In the genomic region with DNA sequence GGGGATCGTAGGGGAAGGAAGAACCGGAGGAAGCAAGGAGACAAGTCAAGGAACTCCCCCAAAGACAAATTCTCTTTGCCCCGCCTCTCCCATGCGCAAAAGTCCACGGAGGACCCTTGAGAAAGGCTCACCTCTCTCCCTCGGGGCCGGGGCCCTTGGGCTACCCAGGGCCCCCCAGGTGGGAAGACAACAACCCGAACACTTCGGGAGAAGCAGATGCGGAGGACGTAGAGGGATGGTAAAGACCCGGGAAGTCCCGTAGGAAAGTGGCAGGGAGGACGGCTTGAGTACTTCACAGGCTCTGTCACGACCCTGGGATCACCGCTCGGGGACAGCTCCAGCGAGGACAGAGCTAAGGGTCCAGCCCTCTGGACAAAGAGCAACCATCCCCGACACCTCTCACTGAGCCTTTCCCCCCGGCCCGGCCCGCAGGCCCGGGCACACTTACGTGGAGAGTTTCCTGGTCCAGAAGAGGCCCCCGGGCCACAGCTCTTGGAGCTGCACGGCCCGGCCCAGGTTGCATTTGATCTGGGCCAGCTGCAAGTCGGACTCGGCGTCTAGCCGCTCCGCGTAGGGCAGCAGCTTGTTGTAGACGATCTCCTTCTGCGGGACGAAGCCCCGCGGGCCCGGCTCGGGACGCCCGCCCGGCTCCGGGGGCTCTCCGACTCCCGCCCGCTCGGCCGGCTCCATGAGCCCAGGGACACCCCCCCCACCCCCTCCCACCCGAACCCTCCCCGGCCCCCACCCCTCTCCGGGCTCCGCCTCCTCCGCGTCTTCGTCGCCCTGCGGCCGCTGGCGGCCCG, we compare ENCODE assay signal across 8 cellular contexts. TPM values are rescaled to one million over a fixed set of nuclear protein-coding genes. Genes with fewer than 3 reads are reported as not detected.
A peak's percentile ranks its signal among the peaks of the same experiment; 100 is the strongest.
DNase-seq lines count a peak whose midpoint lies in the region; ATAC-seq and TF ChIP-seq lines count a peak whose summit lies in the region.

No MANE protein-coding gene starts in this region.

- H3K36me3 ChIP-seq in muscle layer of duodenum (ENCODE audit: control insufficient read depth in 1 of 2, insufficient read depth in 2 of 2, low read length in 2 of 2): peaks cover 0 to 27% of the 10 kb centered on the region in 2 donors
- H3K36me3 ChIP-seq in upper lobe of right lung: peaks cover 10% of the 10 kb centered on the region

- no peaks in the 10 kb centered on the region for H3K9me3 Mint-ChIP-seq in activated CD4-positive, alpha-beta memory T cell treated with anti-CD3 and anti-CD28 coated beads for 36 hours

- intact Hi-C loops in activated CD4-positive, alpha-beta memory T cell treated with anti-CD3 and anti-CD28 coated beads for 36 hours (cut with micrococcal nuclease): loop anchor here (2.0 to 5.0 kb wide), 3 partner anchors 145 to 1082 kb away; partner anchors contain the start of genes ACYP2, ASB3, ERLEC1 and RTN4
- intact Hi-C loops in upper lobe of right lung (cut with DNase I): no loop called here

- H3K27ac Mint-ChIP-seq in activated CD4-positive, alpha-beta memory T cell treated with anti-CD3 and anti-CD28 coated beads for 36 hours: peak overlapping the region; percentile 54

- POLR2A ChIA-PET in activated CD4-positive, alpha-beta memory T cell treated with anti-CD3 and anti-CD28 coated beads for 36 hours (lab: Charles Lee): interaction anchor here (0.5 to 2.7 kb wide), 10 partner anchors 24 to 1549 kb away, joined by 3 to 15 read pairs (median 4); partner anchors contain the start of genes ACYP2, CFAP36 and CHAC2

- no peaks in the 10 kb centered on the region for H3K27me3 Mint-ChIP-seq in activated CD4-positive, alpha-beta memory T cell treated with anti-CD3 and anti-CD28 coated beads for 36 hours

- H3K4me3 Mint-ChIP-seq in activated CD4-positive, alpha-beta memory T cell treated with anti-CD3 and anti-CD28 coated beads for 36 hours: peak overlapping the region; percentile 80

- ATAC-seq in HG02678 (IDR thresholded peaks at IDR 0.05; ENCODE audit: unreplicated experiment) (peak; percentile 29), esophagus mucosa (peak; percentile 51), upper lobe of right lung (peak; percentile 63)

- peak in 4 of 6 experiments; percentile 10 to 52 (median 38) for DNase-seq in stimulated activated naive CD4-positive, alpha-beta T cell (lab: John Stamatoyannopoulos, UW)
- DNase-seq in stimulated activated naive CD4-positive, alpha-beta T cell treated with Interleukin-2 at 50 U/mL for 16 hours (lab: John Stamatoyannopoulos, UW): no peak
- peak; percentile 70 for DNase-seq in NAMALWA (ENCODE audit: low spot score)
- peak; percentile 32 for DNase-seq in activated CD4-positive, alpha-beta memory T cell treated with anti-CD3 and anti-CD28 coated beads for 36 hours
- DNase-seq in upper lobe of right lung: no peak

- CTCF ChIA-PET in activated CD4-positive, alpha-beta memory T cell treated with anti-CD3 and anti-CD28 coated beads for 36 hours (lab: Charles Lee): interaction anchor here (0.6 to 1.2 kb wide), 3 partner anchors 83 to 137 kb away, joined by 3 to 4 read pairs (median 3); no protein-coding TSS in a partner anchor

- H3K4me1 Mint-ChIP-seq in activated CD4-positive, alpha-beta memory T cell treated with anti-CD3 and anti-CD28 coated beads for 36 hours (ENCODE audit: low read depth): peaks cover 38% of the 10 kb centered on the region

- peak overlapping the region; percentile 85 to 90 for H3K4me3 ChIP-seq in muscle layer of duodenum (ENCODE audit: low read depth in 1 of 2, low read length in 2 of 2)
- peak overlapping the region; percentile 97 for H3K4me3 ChIP-seq in upper lobe of right lung

- H3K9me3 ChIP-seq in muscle layer of duodenum (ENCODE audit: control insufficient read depth in 1 of 2, low read length in 2 of 2): no peaks in the 10 kb centered on the region
- no peaks in the 10 kb centered on the region for H3K9me3 ChIP-seq in upper lobe of right lung

- H3K27me3 ChIP-seq in muscle layer of duodenum (ENCODE audit: low read depth, low read length): no peaks in the 10 kb centered on the region
- no peaks in the 10 kb centered on the region for H3K27me3 ChIP-seq in upper lobe of right lung

- H3K27ac ChIP-seq in muscle layer of duodenum (ENCODE audit: low read length): peak overlapping the region; percentile 95
- peak overlapping the region; percentile 97 for H3K27ac ChIP-seq in upper lobe of right lung

- H3K36me3 Mint-ChIP-seq in activated CD4-positive, alpha-beta memory T cell treated with anti-CD3 and anti-CD28 coated beads for 36 hours: peaks cover 9% of the 10 kb centered on the region

- H3K4me1 ChIP-seq in muscle layer of duodenum (ENCODE audit: control insufficient read depth in 1 of 2, insufficient read depth in 2 of 2, low read length in 2 of 2): peaks cover 10 to 20% of the 10 kb centered on the region in 2 donors
- H3K4me1 ChIP-seq in upper lobe of right lung: peaks cover 31% of the 10 kb centered on the region

- no peak for TF ChIP-seq CTCF in upper lobe of right lung (IDR thresholded peaks at IDR 0.05)

RNA-seq across cellular contexts. Expression of gene PSME4, which starts 0.5 kb away (rescaled TPM):
- total RNA-seq in activated CD4-positive, alpha-beta memory T cell treated with anti-CD3 and anti-CD28 coated beads for 36 hours: 10 to 100 TPM; 35.2 to 36.9 TPM
- total RNA-seq in esophagus mucosa: 43.3 TPM
- total RNA-seq in upper lobe of right lung: 44.5 TPM

Comparison
In these comparisons a context has a peak if more than half of its experiments do, and no peak if none do; other contexts are left out.
1. DNase-seq: peak in stimulated activated naive CD4-positive, alpha-beta T cell (4 of 6), NAMALWA (single experiment) and activated CD4-positive, alpha-beta memory T cell treated with anti-CD3 and anti-CD28 coated beads for 36 hours (single experiment); none in stimulated activated naive CD4-positive, alpha-beta T cell treated with Interleukin-2 at 50 U/mL for 16 hours (single experiment) and upper lobe of right lung (single experiment).
2. Peak in every context shown above with its lines, with median percentiles within 50 percentile points of each other: ATAC-seq.